ENCODE assay signal across 8 cellular contexts in genomic region chr1:35707253-35708178, GRCh38. TPM values are rescaled to one million over a fixed set of nuclear protein-coding genes. Genes with fewer than 3 reads are reported as not detected.
DNase-seq lines count a peak whose midpoint lies in the region; ATAC-seq and TF ChIP-seq lines count a peak whose summit lies in the region.

No MANE protein-coding gene starts in this region.

- intact Hi-C loops in stomach (cut with DNase I; ENCODE audit: low total_unique reads): no loop called here

- peak overlapping the region; percentile 67 for H4K8ac ChIP-seq in mesenchymal stem cell (ENCODE audit: low read length)

- no peak overlapping the region for H2BK120ac ChIP-seq in mesenchymal stem cell (ENCODE audit: low read depth, low read length)

- H3K27ac Mint-ChIP-seq in CD4-positive, CD25-positive, alpha-beta regulatory T cell: peak overlapping the region in 1 of 3 donors; percentile 75
- peak overlapping the region; percentile 87 for H3K27ac Mint-ChIP-seq in WTC11

- peak overlapping the region; percentile 64 for H2AFZ ChIP-seq in mesenchymal stem cell (ENCODE audit: low read depth, low read length)

- H3K14ac ChIP-seq in mesenchymal stem cell (ENCODE audit: low read length in 2 of 2): no peak overlapping the region

- no peaks in the 10 kb centered on the region for H3K36me3 Mint-ChIP-seq in CD4-positive, CD25-positive, alpha-beta regulatory T cell
- H3K36me3 Mint-ChIP-seq in WTC11: no peaks in the 10 kb centered on the region

- H3K27ac ChIP-seq in CD4-positive, CD25-positive, alpha-beta regulatory T cell (ENCODE audit: insufficient read depth, low read length, poor library complexity, severe bottlenecking): no peak overlapping the region
- H3K27ac ChIP-seq in mesenchymal stem cell (ENCODE audit: low read length, poor library complexity, severe bottlenecking) (no peak overlapping the region), stomach (no peak overlapping the region)

- no peak overlapping the region for H2BK15ac ChIP-seq in mesenchymal stem cell (ENCODE audit: low read depth, poor library complexity, severe bottlenecking)

- peaks cover 55% of the 10 kb centered on the region for H3K27me3 Mint-ChIP-seq in CD4-positive, CD25-positive, alpha-beta regulatory T cell
- peaks cover 48% of the 10 kb centered on the region for H3K27me3 Mint-ChIP-seq in WTC11 (ENCODE audit: low read depth)

- no peaks in the 10 kb centered on the region for H3K36me3 ChIP-seq in CD4-positive, CD25-positive, alpha-beta regulatory T cell (ENCODE audit: control insufficient read depth, insufficient read depth, low read length)
- H3K36me3 ChIP-seq in mesenchymal stem cell (ENCODE audit: control insufficient read depth in 1 of 2, insufficient read depth in 2 of 2, low read depth in 1 of 2, low read length in 2 of 2): peaks cover 4 to 5% of the 10 kb centered on the region in 2 experiments
- H3K36me3 ChIP-seq in stomach: no peaks in the 10 kb centered on the region

- H3K9me3 ChIP-seq in CD4-positive, CD25-positive, alpha-beta regulatory T cell (ENCODE audit: control insufficient read depth in 2 of 2, low read length in 2 of 2): no peaks in the 10 kb centered on the region
- H3K9me3 ChIP-seq in mesenchymal stem cell (ENCODE audit: control insufficient read depth, low read length): no peaks in the 10 kb centered on the region
- H3K9me3 ChIP-seq in stomach: no peaks in the 10 kb centered on the region

- H2AK5ac ChIP-seq in mesenchymal stem cell (ENCODE audit: low read length, severe bottlenecking): no peak overlapping the region

- TF ChIP-seq POLR2A in stomach (IDR thresholded peaks at IDR 0.05): no peak

- ATAC-seq in CD4-positive, CD25-positive, alpha-beta regulatory T cell (ENCODE audit: low read depth in 2 of 2): peak; percentile 32 to 42
- ATAC-seq in WTC11: peak; percentile 64

- peaks cover 0 to 2% (median 0%) of the 10 kb centered on the region in 7 donors for H3K9me3 Mint-ChIP-seq in CD4-positive, CD25-positive, alpha-beta regulatory T cell
- H3K9me3 Mint-ChIP-seq in WTC11: no peaks in the 10 kb centered on the region

- peak overlapping the region; percentile 65 for H3K9ac ChIP-seq in mesenchymal stem cell (ENCODE audit: low read length)

- POLR2A ChIA-PET in WTC11 (lab: Charles Lee): interaction anchor here (0.5 to 1.6 kb wide), 3 partner anchors 10 to 436 kb away, joined by 3 to 8 read pairs (median 7); partner anchors contain the start of gene CLSPN

- H4K91ac ChIP-seq in mesenchymal stem cell (ENCODE audit: low read length): no peak overlapping the region

- H3K27me3 ChIP-seq in CD4-positive, CD25-positive, alpha-beta regulatory T cell (ENCODE audit: control insufficient read depth, insufficient read depth, low read length): peaks cover 11% of the 10 kb centered on the region
- H3K27me3 ChIP-seq in mesenchymal stem cell (ENCODE audit: control insufficient read depth in 1 of 2, insufficient read depth in 1 of 2, low read length in 2 of 2): peaks cover 25 to 36% of the 10 kb centered on the region in 2 experiments
- H3K27me3 ChIP-seq in stomach: peaks cover 0 to 58% (median 26%) of the 10 kb centered on the region in 3 donors

- peak overlapping the region; percentile 62 to 84 (median 74) for H3K4me3 Mint-ChIP-seq in CD4-positive, CD25-positive, alpha-beta regulatory T cell
- H3K4me3 Mint-ChIP-seq in WTC11: peak overlapping the region; percentile 79

- peak overlapping the region; percentile 77 for H3K4me2 ChIP-seq in mesenchymal stem cell (ENCODE audit: low read length, poor library complexity, severe bottlenecking)

- TF ChIP-seq CTCF in WTC11 (IDR thresholded peaks at IDR 0.05) (no peak), stomach (IDR thresholded peaks at IDR 0.05) (no peak)

- no peak overlapping the region for H3K4me3 ChIP-seq in CD4-positive, CD25-positive, alpha-beta regulatory T cell (ENCODE audit: low read depth, low read length)
- peak overlapping the region; percentile 59 to 75 for H3K4me3 ChIP-seq in mesenchymal stem cell (ENCODE audit: insufficient read depth in 1 of 2, low read depth in 1 of 2, low read length in 2 of 2)
- H3K4me3 ChIP-seq in stomach: peak overlapping the region; percentile 55 to 59 (median 58)

- H2BK5ac ChIP-seq in mesenchymal stem cell (ENCODE audit: low read depth, low read length, poor library complexity, severe bottlenecking): no peak overlapping the region

- peaks cover 3 to 20% (median 11%) of the 10 kb centered on the region in 4 donors for H3K4me1 Mint-ChIP-seq in CD4-positive, CD25-positive, alpha-beta regulatory T cell
- peaks cover 39% of the 10 kb centered on the region for H3K4me1 Mint-ChIP-seq in WTC11

- peak overlapping the region in 1 of 2 experiments; percentile 62 for H3K4ac ChIP-seq in mesenchymal stem cell (ENCODE audit: low read depth in 1 of 2, low read length in 2 of 2)

- peak overlapping the region in 1 of 2 experiments; percentile 24 for H2BK12ac ChIP-seq in mesenchymal stem cell (ENCODE audit: low read length in 2 of 2)

- 5% methylated on average over 33 of the region's 66 CpGs for WGBS in mesenchymal stem cell
- 3 to 9% (median 3%) methylated on average over 22 to 66 of the region's 66 CpGs for WGBS in stomach, 5 donors

- peak overlapping the region; percentile 18 to 60 for H3K18ac ChIP-seq in mesenchymal stem cell (ENCODE audit: low read depth in 1 of 2, low read length in 2 of 2)

- H3K4me1 ChIP-seq in CD4-positive, CD25-positive, alpha-beta regulatory T cell (ENCODE audit: control insufficient read depth, insufficient read depth, low read length, poor library complexity, severe bottlenecking): peaks cover 18% of the 10 kb centered on the region
- H3K4me1 ChIP-seq in mesenchymal stem cell (ENCODE audit: control insufficient read depth, insufficient read depth, low read depth, low read length) (peaks cover 14% of the 10 kb centered on the region), stomach (peaks cover 14 to 19% (median 18%) of the 10 kb centered on the region in 4 donors)

- peaks cover 5% of the 10 kb centered on the region for H3K79me1 ChIP-seq in mesenchymal stem cell (replicated peaks; ENCODE audit: low read length, poor library complexity, severe bottlenecking)

- H3K23ac ChIP-seq in mesenchymal stem cell (ENCODE audit: low read length in 2 of 2): peak overlapping the region in 1 of 2 experiments; percentile 89

- CTCF ChIA-PET in WTC11 (lab: Charles Lee): interaction anchor here (0.5 to 2.5 kb wide), 11 partner anchors 8 to 143 kb away, joined by 4 to 33 read pairs (median 6); partner anchors contain the start of genes C1orf216 and CLSPN

- peak in 2 of 3 donors; percentile 13 to 31 for DNase-seq in CD4-positive, CD25-positive, alpha-beta regulatory T cell
- DNase-seq in LoVo (ENCODE audit: low spot score): peak; percentile 14
- peak; percentile 75 for DNase-seq in WTC11 (ENCODE audit: low spot score)
- peak; percentile 93 for DNase-seq in ecto neural progenitor cell (ENCODE audit: low spot score)
- DNase-seq in mesenchymal stem cell: peak; percentile 18
- peak; percentile 29 for DNase-seq in stomach
- DNase-seq in DMS114 treated with DMSO at 0.1 percent for 48 hours (lab: John Stamatoyannopoulos, UW; ENCODE audit: unreplicated experiment): no peak
- no peak for DNase-seq in NOMO-1 treated with dmso at 0.1 percent for 144 hours (lab: John Stamatoyannopoulos, UW; ENCODE audit: unreplicated experiment)

- TF ChIP-seq EP300 in stomach (IDR thresholded peaks at IDR 0.05): no peak

TF ChIP-seq in WTC11, 78 proteins besides CTCF, POLR2A, EP300 and RAD21 (continues in another document):
- TF ChIP-seq ZNF219 (CRISPR knock-in tag; IDR thresholded peaks at IDR 0.05; ENCODE audit: borderline replicate concordance): no peak
- no peak for TF ChIP-seq ZNF138 (CRISPR knock-in tag; conservative IDR thresholded peaks at IDR 0.05)
- TF ChIP-seq EMX1 (CRISPR knock-in tag; IDR thresholded peaks at IDR 0.05): no peak
- 0 out of 2 replicates have a peak, but pooled peaks have one; percentile 8 for TF ChIP-seq USF2 (CRISPR knock-in tag; IDR thresholded peaks at IDR 0.05)
- TF ChIP-seq SMAD3 (CRISPR knock-in tag; IDR thresholded peaks at IDR 0.05; ENCODE audit: borderline replicate concordance): no peak
- peak; percentile 40; the same call in 1 of the 2 replicates for TF ChIP-seq ZNF416 (CRISPR knock-in tag; IDR thresholded peaks at IDR 0.05)
- no peak for TF ChIP-seq NFYB (CRISPR knock-in tag; conservative IDR thresholded peaks at IDR 0.05; ENCODE audit: low read depth)
- TF ChIP-seq, protein P1, sequence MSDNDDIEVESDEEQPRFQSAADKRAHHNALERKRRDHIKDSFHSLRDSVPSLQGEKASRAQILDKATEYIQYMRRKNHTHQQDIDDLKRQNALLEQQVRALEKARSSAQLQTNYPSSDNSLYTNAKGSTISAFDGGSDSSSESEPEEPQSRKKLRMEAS (CRISPR knock-in tag; IDR thresholded peaks at IDR 0.05): peak; percentile 1; the same call in 1 of the 2 replicates
- no peak for TF ChIP-seq RORB (CRISPR knock-in tag; IDR thresholded peaks at IDR 0.05)

RNA-seq across cellular contexts. Expression of gene C1orf216, which starts 11.2 kb away (rescaled TPM):
- total RNA-seq in CD4-positive, CD25-positive, alpha-beta regulatory T cell: 9.0 TPM
- 10 to 100 TPM; 12.6 to 23.9 (median 15.9) TPM for polyA plus RNA-seq in CD4-positive, CD25-positive, alpha-beta regulatory T cell
- total RNA-seq in WTC11 (2021) (7.2 to 10.1 TPM (median 8.6 TPM) in 3 replicates), stomach (10 to 100 TPM in 2 of 5 donors, 1 to 10 TPM in 3; 1.4 to 40.8 (median 6.4) TPM)
- 7.0 TPM for polyA plus RNA-seq in mesenchymal stem cell (2013, experiment 1 of 2)
- polyA plus RNA-seq in mesenchymal stem cell (2013, experiment 2 of 2): 6.8 TPM
- 1 to 10 TPM; 4.0 to 7.6 (median 4.3) TPM for polyA plus RNA-seq in stomach

Comparison
In these comparisons a context has a peak if more than half of its experiments do, and no peak if none do; other contexts are left out.
1. DNase-seq: peak in CD4-positive, CD25-positive, alpha-beta regulatory T cell (2 of 3), LoVo (single experiment), WTC11 (single experiment), ecto neural progenitor cell (single experiment), mesenchymal stem cell (single experiment) and stomach (single experiment); none in DMS114 treated with DMSO at 0.1 percent for 48 hours (single experiment) and NOMO-1 treated with dmso at 0.1 percent for 144 hours (single experiment).